In genomic region chr1:238568707-238569106, GRCh38 we compare ENCODE assay signal across 20 cellular contexts.
DNase-seq lines count a peak whose midpoint lies in the region; ATAC-seq lines count a peak whose summit lies in the region.
"Had no signal": no experiment of that assay in that cellular context is flagged by ENCODE, and none has a peak within 500 bp of the region (broad histone marks: within the 10 kb centered on the region; RNA-seq: fewer than 3 reads in every experiment).

No MANE protein-coding gene starts in this region.

- ATAC-seq in HG03196 (IDR thresholded peaks at IDR 0.05; ENCODE audit: unreplicated experiment) (no peak), GM18520 (IDR thresholded peaks at IDR 0.05; ENCODE audit: unreplicated experiment) (no peak), GM18858 (IDR thresholded peaks at IDR 0.05; ENCODE audit: unreplicated experiment) (no peak)

- DNase-seq in Kasumi-1 (lab: John Stamatoyannopoulos, UW) (peak; percentile 25 to 47), NOMO-1 (lab: John Stamatoyannopoulos, UW; ENCODE audit: unreplicated experiment in 2 of 2) (peak; percentile 46 to 95), SIG-M5 treated with dmso at 0.1 percent for 504 hours (lab: John Stamatoyannopoulos, UW; ENCODE audit: unreplicated experiment) (peak; percentile 79), OCI-M1 (lab: John Stamatoyannopoulos, UW) (no peak)
- DNase-seq: AML-193; CD4-positive, CD25-positive, alpha-beta regulatory T cell; COR-L47; DMS 273 treated with DMSO at 0.1 percent for 48 hours; DND-41; IMR-90; NCI-H1694 treated with DMSO at 0.1 percent for 48 hours; NCI-H2107; NCI-H2227 treated with DMSO at 0.1 percent for 48 hours; NCI-H510A treated with DMSO at 0.1 percent for 48 hours; NCI-H82; SHP77 treated with DMSO at 0.1 percent for 48 hours; T-helper 2 cell had no signal
